14 cellular contexts compared by ENCODE assay signal in the genomic region with DNA sequence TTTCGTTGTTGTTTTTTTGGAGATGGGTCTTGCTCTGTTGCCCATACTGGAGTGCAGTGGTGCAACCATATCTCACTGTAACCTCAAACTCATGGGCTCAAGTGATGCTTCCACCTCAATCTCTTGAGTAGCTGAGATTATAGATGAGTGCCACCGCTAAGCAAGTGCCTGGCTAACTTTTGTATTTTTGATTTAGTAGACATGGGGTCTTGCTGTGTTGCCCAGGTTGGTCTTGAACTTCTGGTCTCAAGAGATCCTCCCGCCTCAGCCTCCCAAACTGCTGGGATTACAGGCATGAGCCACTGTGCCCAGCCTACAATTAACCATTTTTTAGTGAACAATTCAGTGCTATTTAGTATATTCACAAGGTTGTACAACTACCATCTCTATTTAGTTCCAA. TPM values are rescaled to one million over a fixed set of nuclear protein-coding genes. Genes with fewer than 3 reads are reported as not detected.
A peak's percentile ranks its signal among the peaks of the same experiment; 100 is the strongest.
DNase-seq lines count a peak whose midpoint lies in the region; ATAC-seq and TF ChIP-seq lines count a peak whose summit lies in the region.
"Had no signal": no experiment of that assay in that cellular context is flagged by ENCODE, and none has a peak within 500 bp of the region (broad histone marks: within the 10 kb centered on the region; RNA-seq: fewer than 3 reads in every experiment).

No MANE protein-coding gene starts in this region.

- no peaks in the 10 kb centered on the region for H3K27me3 Mint-ChIP-seq in activated T-cell treated with anti-CD3 and anti-CD28 coated beads, Interleukin-2, amount 50 U/mL, for 72 hours (ENCODE audit: low read depth)
- peaks cover 18% of the 10 kb centered on the region for H3K27me3 Mint-ChIP-seq in WTC11 (ENCODE audit: low read depth)
- peaks cover 4 to 24% (median 18%) of the 10 kb centered on the region in 3 donors for H3K27me3 Mint-ChIP-seq in immature natural killer cell (ENCODE audit: low read depth in 3 of 3)

- DNase-seq in activated T-cell treated with anti-CD3 and anti-CD28 coated beads, Interleukin-2, amount 50 U/mL, for 72 hours, result no peak
- DNase-seq in activated T-cell treated with anti-CD3 and anti-CD28 coated beads, Interleukin-2, amount 50 U/mL, for 48 hours, result no peak
- DNase-seq in WTC11 (ENCODE audit: low spot score) (no peak), immature natural killer cell (no peak), NCI-H187 (lab: John Stamatoyannopoulos, UW) (no peak), SK-N-DZ (ENCODE audit: low spot score) (no peak), COR-L47 (lab: John Stamatoyannopoulos, UW) (no peak)
- DNase-seq: amniotic stem cell, KBM-7, NCI-H1092, T-helper 9 cell, testis had no signal

- POLR2A ChIA-PET in WTC11 (lab: Charles Lee), result no interaction called here

- peaks cover 88% of the 10 kb centered on the region for H3K4me1 Mint-ChIP-seq in activated T-cell treated with anti-CD3 and anti-CD28 coated beads, Interleukin-2, amount 50 U/mL, for 72 hours (ENCODE audit: low read depth)
- H3K4me1 Mint-ChIP-seq in WTC11 (no peaks in the 10 kb centered on the region), immature natural killer cell (peaks cover 95% of the 10 kb centered on the region in 2 donors)

- peak overlapping the region; percentile 26 for H3K27ac ChIP-seq in thymus (ENCODE audit: low read depth)
- H3K27ac ChIP-seq: prostate gland, testis had no signal

- peaks cover 2% of the 10 kb centered on the region for H3K4me1 ChIP-seq in thymus (ENCODE audit: control insufficient read depth, insufficient read depth, low read length)

- no peaks in the 10 kb centered on the region for H3K9me3 Mint-ChIP-seq in activated T-cell treated with anti-CD3 and anti-CD28 coated beads, Interleukin-2, amount 50 U/mL, for 72 hours
- H3K9me3 Mint-ChIP-seq in WTC11 (peaks cover 22% of the 10 kb centered on the region), immature natural killer cell (no peaks in the 10 kb centered on the region)

- H3K36me3 ChIP-seq in thymus (ENCODE audit: control insufficient read depth, insufficient read depth), result peaks cover 11% of the 10 kb centered on the region
- H3K36me3 ChIP-seq: prostate gland had no signal

- no peaks in the 10 kb centered on the region for H3K27me3 ChIP-seq in thymus (ENCODE audit: control insufficient read depth, insufficient read depth)
- H3K27me3 ChIP-seq: testis had no signal

- H3K4me3 ChIP-seq in thymus (ENCODE audit: low read length), result no peak overlapping the region
- H3K4me3 ChIP-seq: prostate gland, testis had no signal

- ATAC-seq in activated T-cell treated with anti-CD3 and anti-CD28 coated beads, Interleukin-2, amount 50 U/mL, for 72 hours (replicated peaks in 1 of 2), result no peak
- ATAC-seq in WTC11, result no peak

- 98% methylated on average over 3 of the region's 3 CpGs for WGBS in thymus

- H3K9me3 ChIP-seq in thymus (ENCODE audit: control insufficient read depth), result no peaks in the 10 kb centered on the region
- H3K9me3 ChIP-seq: prostate gland, testis had no signal

- H3K27ac Mint-ChIP-seq in activated T-cell treated with anti-CD3 and anti-CD28 coated beads, Interleukin-2, amount 50 U/mL, for 72 hours, result peak overlapping the region; percentile 23
- no peak overlapping the region for H3K27ac Mint-ChIP-seq in WTC11
- H3K27ac Mint-ChIP-seq in immature natural killer cell, result peak overlapping the region; percentile 89 to 95 (median 92)

- peak overlapping the region; percentile 77 to 83 for H3K4me3 Mint-ChIP-seq in activated T-cell treated with anti-CD3 and anti-CD28 coated beads, Interleukin-2, amount 50 U/mL, for 72 hours
- H3K4me3 Mint-ChIP-seq in WTC11 (no peak overlapping the region), immature natural killer cell (peak overlapping the region; percentile 77 to 87 (median 79))

- H3K36me3 Mint-ChIP-seq in activated T-cell treated with anti-CD3 and anti-CD28 coated beads, Interleukin-2, amount 50 U/mL, for 72 hours (ENCODE audit: insufficient read depth in 2 of 2), result peaks cover 4 to 19% of the 10 kb centered on the region in 2 donors
- peaks cover 15% of the 10 kb centered on the region for H3K36me3 Mint-ChIP-seq in WTC11
- peaks cover 24 to 44% (median 28%) of the 10 kb centered on the region in 3 donors for H3K36me3 Mint-ChIP-seq in immature natural killer cell

- CTCF ChIA-PET in WTC11 (lab: Charles Lee), result no interaction called here

- no peak for TF ChIP-seq CTCF in WTC11 (IDR thresholded peaks at IDR 0.05)

TF ChIP-seq in WTC11, 78 proteins besides CTCF, POLR2A, EP300 and RAD21:
- TF ChIP-seq ZNF121 (CRISPR knock-in tag; IDR thresholded peaks at IDR 0.05) (0 out of 2 replicates have a peak, but pooled peaks have one; percentile 31), ZNF416 (CRISPR knock-in tag; IDR thresholded peaks at IDR 0.05) (no peak)
TF ChIP-seq in WTC11: peak in this region for 1.

RNA-seq across cellular contexts. Expression of a gene that starts 42.2 kb away (rescaled TPM):
- total RNA-seq in activated T-cell treated with anti-CD3 and anti-CD28 coated beads, Interleukin-2, amount 50 U/mL, for 72 hours, result 10 to 100 TPM; 21.1 to 43.6 TPM
- 4.6 to 7.9 TPM (median 7.5 TPM) in 3 replicates for total RNA-seq in WTC11 (2021)
- 100 to 1,000 TPM; 110 to 197 (median 136) TPM for polyA plus RNA-seq in immature natural killer cell
- 31.5 TPM for polyA plus RNA-seq in thymus
- 2.7 and 5.7 TPM in 2 replicates for polyA plus RNA-seq in SK-N-DZ (2014; cell fraction: cytosol; rRNA removed)
- polyA plus RNA-seq in SK-N-DZ (2014; cell fraction: nucleus; rRNA removed), result 3.4 and 4.6 TPM in 2 replicates
